In the genomic region with DNA sequence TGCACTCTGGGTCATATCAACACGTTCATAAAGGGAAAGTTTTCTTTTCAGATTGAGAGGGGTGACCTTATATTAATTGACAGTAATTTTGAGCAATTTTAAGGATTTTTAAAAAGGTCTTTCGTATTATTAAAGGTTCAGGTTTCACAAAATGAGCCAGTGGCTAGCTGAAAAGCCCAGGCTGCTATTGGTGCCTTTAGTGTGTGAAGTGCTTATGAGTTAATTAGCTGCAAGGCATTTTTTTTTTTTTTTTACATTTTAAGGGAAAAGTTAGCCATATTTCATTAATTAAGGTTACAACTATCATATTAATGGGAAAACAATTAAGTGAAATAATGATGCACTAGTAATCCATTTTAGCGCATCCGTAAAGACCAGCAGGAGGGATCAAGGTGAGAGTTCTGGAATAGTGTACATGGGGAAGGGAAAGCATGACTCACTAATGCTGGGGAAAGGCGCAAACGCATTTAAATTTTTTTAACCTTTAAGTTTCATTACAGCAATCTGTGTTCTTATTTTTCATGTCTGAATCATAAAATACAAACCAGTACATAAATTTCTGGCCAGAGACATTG, we compare ENCODE assay signal across 8 cellular contexts.
A peak's percentile ranks its signal among the peaks of the same experiment; 100 is the strongest.
DNase-seq lines count a peak whose midpoint lies in the region; ATAC-seq and TF ChIP-seq lines count a peak whose summit lies in the region.

No MANE protein-coding gene starts in this region.

- ATAC-seq in GM21515 (IDR thresholded peaks at IDR 0.05; ENCODE audit: unreplicated experiment) (peak; percentile 28), HG03378 (IDR thresholded peaks at IDR 0.05; ENCODE audit: unreplicated experiment) (peak; percentile 28)

- H3K27ac ChIP-seq in DOHH2 (ENCODE audit: low read depth, low read length) (peak overlapping the region; percentile 89), vagina (no peak overlapping the region)

- intact Hi-C loops in vagina (cut with DNase I), result no loop called here

- peak overlapping the region; percentile 67 for H3K4me2 ChIP-seq in DOHH2 (ENCODE audit: low read length)

- peaks cover 23% of the 10 kb centered on the region for H3F3A ChIP-seq in DOHH2 (ENCODE audit: control insufficient read depth, insufficient read depth)

- H3K4me1 ChIP-seq in DOHH2 (ENCODE audit: control insufficient read depth, low read length) (peaks cover 89% of the 10 kb centered on the region), vagina (peaks cover 10% of the 10 kb centered on the region)

- H3K27me3 ChIP-seq in DOHH2 (ENCODE audit: control insufficient read depth, low read length) (no peaks in the 10 kb centered on the region), vagina (no peaks in the 10 kb centered on the region)

- H3K9me2 ChIP-seq in DOHH2 (replicated peaks; ENCODE audit: control insufficient read depth, low read length), result no peaks in the 10 kb centered on the region

- H3K36me3 ChIP-seq in DOHH2 (ENCODE audit: control insufficient read depth, low read length) (peaks cover 6% of the 10 kb centered on the region; the same call in 1 of the 2 replicates), vagina (no peaks in the 10 kb centered on the region)

- no peaks in the 10 kb centered on the region for H4K20me1 ChIP-seq in DOHH2 (ENCODE audit: control insufficient read depth, insufficient read depth, low read depth, low read length)

- 0 out of 2 replicates have a peak, but pooled peaks cover 2% of the 10 kb centered on the region for H3K79me2 ChIP-seq in DOHH2 (ENCODE audit: control insufficient read depth, low read length)

- TF ChIP-seq CTCF in DOHH2 (IDR thresholded peaks at IDR 0.05; ENCODE audit: low read depth, low read length, poor library complexity, severe bottlenecking), result no peak
- no peak for TF ChIP-seq CTCF in foreskin fibroblast (IDR thresholded peaks at IDR 0.05; ENCODE audit: low read depth, low read length)
- no peak for TF ChIP-seq CTCF in vagina (IDR thresholded peaks at IDR 0.05)

- H3K9me3 ChIP-seq in DOHH2 (ENCODE audit: control insufficient read depth, insufficient read depth, low read length) (no peaks in the 10 kb centered on the region), vagina (no peaks in the 10 kb centered on the region)

- in situ Hi-C loops in KBM-7 (cut with MboI; ENCODE audit: low pct_unique_long_range_greater_than_20kb, low sequenced_read_pairs), result no loop called here

- peak overlapping the region; percentile 50 for H3K4me3 ChIP-seq in DOHH2 (ENCODE audit: low read length)
- H3K4me3 ChIP-seq in foreskin fibroblast (ENCODE audit: low read depth in 1 of 2, low read length in 2 of 2), result peak overlapping the region; percentile 13 to 39
- H3K4me3 ChIP-seq in vagina, result no peak overlapping the region

- DNase-seq in foreskin fibroblast (no peak), KBM-7 (no peak), NCI-H187 (lab: John Stamatoyannopoulos, UW) (no peak), UCSD-AML1 (lab: John Stamatoyannopoulos, UW; ENCODE audit: unreplicated experiment) (no peak), vagina (ENCODE audit: extremely low spot score in 2 of 2) (no peak)

- TF ChIP-seq POLR2A in vagina (IDR thresholded peaks at IDR 0.05), result no peak

Comparison
In these comparisons a context has a peak if more than half of its experiments do, and no peak if none do; other contexts are left out.
1. H3K4me3 ChIP-seq: peak in DOHH2 (single experiment) and foreskin fibroblast (2 of 2); none in vagina (0 of 2).